In the genomic region with DNA sequence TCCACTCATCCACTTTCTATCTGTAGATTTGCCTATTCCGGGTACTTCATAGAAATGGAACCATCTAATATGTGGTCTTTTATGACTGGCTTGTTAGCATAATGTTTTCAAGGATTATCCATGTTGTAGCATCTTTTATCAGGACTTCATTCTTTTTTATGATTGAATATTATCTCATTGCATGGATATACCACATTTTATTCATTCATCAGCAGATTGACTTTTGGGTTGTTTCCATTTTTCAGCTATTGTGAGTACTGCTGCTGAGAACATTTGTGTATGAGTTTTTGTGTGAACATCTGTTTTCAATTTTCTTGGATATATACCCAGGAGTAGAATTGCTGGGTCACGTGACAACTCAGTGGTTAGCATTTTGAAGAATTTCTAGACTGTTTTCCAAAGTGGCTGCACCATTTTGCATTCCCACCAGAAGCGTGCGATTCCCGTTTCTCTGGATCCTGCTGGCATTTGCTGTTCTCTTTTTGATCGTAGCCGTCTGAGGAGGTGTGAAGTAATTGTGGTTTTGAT, we compare ENCODE assay signal across 17 cellular contexts. TPM values are rescaled to one million over a fixed set of nuclear protein-coding genes. Genes with fewer than 3 reads are reported as not detected.
DNase-seq lines count a peak whose midpoint lies in the region; ATAC-seq, FAIRE-seq and TF ChIP-seq lines count a peak whose summit lies in the region.
"Had no signal": no experiment of that assay in that cellular context is flagged by ENCODE, and none has a peak within 500 bp of the region (broad histone marks: within the 10 kb centered on the region; RNA-seq: fewer than 3 reads in every experiment).

No MANE protein-coding gene starts in this region.

- no peak for ATAC-seq in upper lobe of right lung
- ATAC-seq: stimulated activated naive CD8-positive, alpha-beta T cell treated with anti-CD3 and anti-CD28 coated beads, Interleukin-15, amount 100 ng/mL, for 72 hours; T-cell had no signal

- CTCF ChIA-PET in AG04449 (lab: Yijun Ruan, JAX): interaction anchor here (0.9 to 2.4 kb wide), 4 partner anchors 20 to 62 kb away, joined by 5 to 8 read pairs (median 6); partner anchors contain the start of gene CHCHD10
- CTCF ChIA-PET in HEK293T (lab: Yijun Ruan, JAX): no interaction called here

- no peaks in the 10 kb centered on the region for H3K27me3 ChIP-seq in upper lobe of right lung

- H3K9ac ChIP-seq in kidney (ENCODE audit: low read length in 2 of 2): no peak overlapping the region

- no peak overlapping the region for H3K4me3 ChIP-seq in AG04449 (ENCODE audit: low read depth, low read length)
- H3K4me3 ChIP-seq in kidney (ENCODE audit: low read length in 2 of 2): no peak overlapping the region
- H3K4me3 ChIP-seq in upper lobe of right lung: no peak overlapping the region

- no peak for FAIRE-seq in kidney (lab: Jason Lieb, UNC)

- H3K4me1 ChIP-seq in kidney (ENCODE audit: control insufficient read depth in 1 of 2, insufficient read depth in 1 of 2, low read depth in 1 of 2, low read length in 2 of 2) (peaks cover 0 to 6% of the 10 kb centered on the region in 2 donors), upper lobe of right lung (no peaks in the 10 kb centered on the region)

- no peak for TF ChIP-seq POLR2A in erythroblast (IDR thresholded peaks at IDR 0.05; ENCODE audit: low read length)

- DNase-seq in AG04449 (ENCODE audit: low read depth, low spot score) (peak; percentile 76), GM04503 (ENCODE audit: low read depth) (peak; percentile 91), astrocyte of the hippocampus (ENCODE audit: low read depth, low spot score) (peak; percentile 47), kidney (peak; percentile 2), upper lobe of right lung (no peak), GDM1 (lab: John Stamatoyannopoulos, UW) (no peak), erythroblast (lab: John Stamatoyannopoulos, UW) (no peak), HEK293T (ENCODE audit: extremely low spot score) (no peak)
- DNase-seq: activated CD4-positive, alpha-beta T cell treated with anti-CD3 and anti-CD28 coated beads, Interleukin-2, amount 50 U/mL, for 48 hours; activated gamma-delta T cell; C1 segment of cervical spinal cord; NCI-H226; retina; stimulated activated naive CD8-positive, alpha-beta T cell treated with anti-CD3 and anti-CD28 coated beads, Interleukin-15, amount 100 ng/mL, for 72 hours; T-cell had no signal

- TF ChIP-seq CTCF in AG04449 (IDR thresholded peaks at IDR 0.05; ENCODE audit: insufficient read depth, low read length, missing control alignments) (no peak), kidney (IDR thresholded peaks at IDR 0.05; ENCODE audit: borderline replicate concordance, extremely low read depth, insufficient read depth) (no peak), upper lobe of right lung (IDR thresholded peaks at IDR 0.05) (no peak)

- H3K9me3 ChIP-seq in kidney (ENCODE audit: control insufficient read depth in 1 of 2, low read length in 2 of 2) (no peaks in the 10 kb centered on the region), upper lobe of right lung (no peaks in the 10 kb centered on the region)

- H3K36me3 ChIP-seq in kidney (ENCODE audit: control insufficient read depth in 1 of 2, insufficient read depth in 2 of 2, low read length in 2 of 2): peaks cover 21 to 40% of the 10 kb centered on the region in 2 donors
- peaks cover 81% of the 10 kb centered on the region for H3K36me3 ChIP-seq in upper lobe of right lung

- H3K27ac ChIP-seq in kidney (ENCODE audit: low read depth in 2 of 2, low read length in 2 of 2) (no peak overlapping the region), upper lobe of right lung (no peak overlapping the region)

- intact Hi-C loops in kidney (cut with DNase I): no loop called here
- intact Hi-C loops in upper lobe of right lung (cut with DNase I): no loop called here

- POLR2A ChIA-PET in AG04449 (lab: Yijun Ruan, JAX): no interaction called here
- POLR2A ChIA-PET in HEK293T (lab: Yijun Ruan, JAX): interaction anchor here (2.2 kb wide), 1 partner anchor 28 kb away, joined by 7 read pairs; the partner anchor contains the start of gene SLC2A11

TF ChIP-seq in HEK293T, 16 proteins besides CTCF, POLR2A, EP300 and RAD21:
- TF ChIP-seq FOXM1 (IDR thresholded peaks at IDR 0.05; ENCODE audit: borderline replicate concordance) (no peak), ARNT (IDR thresholded peaks at IDR 0.05) (no peak), L3MBTL2 (conservative IDR thresholded peaks at IDR 0.05) (no peak)
- TF ChIP-seq, protein P1, sequence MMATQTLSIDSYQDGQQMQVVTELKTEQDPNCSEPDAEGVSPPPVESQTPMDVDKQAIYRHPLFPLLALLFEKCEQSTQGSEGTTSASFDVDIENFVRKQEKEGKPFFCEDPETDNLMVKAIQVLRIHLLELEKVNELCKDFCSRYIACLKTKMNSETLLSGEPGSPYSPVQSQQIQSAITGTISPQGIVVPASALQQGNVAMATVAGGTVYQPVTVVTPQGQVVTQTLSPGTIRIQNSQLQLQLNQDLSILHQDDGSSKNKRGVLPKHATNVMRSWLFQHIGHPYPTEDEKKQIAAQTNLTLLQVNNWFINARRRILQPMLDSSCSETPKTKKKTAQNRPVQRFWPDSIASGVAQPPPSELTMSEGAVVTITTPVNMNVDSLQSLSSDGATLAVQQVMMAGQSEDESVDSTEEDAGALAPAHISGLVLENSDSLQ (IDR thresholded peaks at IDR 0.05): no peak

RNA-seq across cellular contexts. Expression of gene DERL3, which starts 8.9 kb away (rescaled TPM):
- total RNA-seq in kidney: 24.7 TPM
- polyA plus RNA-seq in kidney (ENCODE audit: insufficient read depth, low read depth, low replicate concordance): 3.1 TPM
- 3.8 TPM for total RNA-seq in upper lobe of right lung
- total RNA-seq: G401, HT1080 had no signal

RNA-seq across cellular contexts. Expression of gene SLC2A11, which starts 27.8 kb away (rescaled TPM):
- total RNA-seq in kidney: 28.9 TPM
- polyA plus RNA-seq in kidney (ENCODE audit: insufficient read depth, low read depth, low replicate concordance): 23.7 TPM
- total RNA-seq in upper lobe of right lung: 13.2 TPM
- total RNA-seq: G401 had no signal

RNA-seq across cellular contexts. Expression of gene SMARCB1, which starts 43.1 kb away (rescaled TPM):
- total RNA-seq in kidney (79.0 TPM), upper lobe of right lung (59.6 TPM)
- polyA plus RNA-seq in kidney (ENCODE audit: insufficient read depth, low read depth, low replicate concordance): 68.7 TPM
- total RNA-seq: G401 had no signal

RNA-seq across cellular contexts. Expression of gene MMP11, which starts 57.3 kb away (rescaled TPM):
- total RNA-seq in kidney (4.4 TPM), upper lobe of right lung (1.9 TPM)
- polyA plus RNA-seq in kidney (ENCODE audit: insufficient read depth, low read depth, low replicate concordance): 2.7 TPM
- total RNA-seq: G401, HT1080 had no signal

Comparison
In these comparisons a context has a peak if more than half of its experiments do, and no peak if none do; other contexts are left out.
1. DNase-seq: peak in AG04449 (single experiment), GM04503 (single experiment), astrocyte of the hippocampus (single experiment) and kidney (single experiment); none in upper lobe of right lung (single experiment), GDM1 (single experiment), erythroblast (0 of 2) and HEK293T (single experiment).